ENCODE assay signal across 20 cellular contexts in the genomic region with DNA sequence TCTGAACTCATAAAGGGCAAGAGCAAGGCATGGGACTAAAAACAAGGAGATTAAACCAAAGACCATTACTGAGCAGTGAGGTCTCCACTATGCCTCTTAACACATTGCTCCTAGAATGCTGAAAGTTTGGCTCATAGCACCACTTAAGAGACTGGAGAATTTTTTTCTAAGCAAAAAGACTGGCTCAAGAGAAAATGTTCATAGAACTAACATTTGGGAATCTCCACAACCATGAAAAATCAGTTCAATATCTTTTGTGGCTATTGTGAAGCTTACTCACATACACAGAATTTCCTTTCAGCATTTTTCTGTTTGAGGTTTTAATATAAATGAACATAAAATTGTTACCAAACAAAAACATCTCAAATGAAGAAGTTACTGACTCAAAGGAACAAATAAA.
A peak's percentile ranks its signal among the peaks of the same experiment; 100 is the strongest.
DNase-seq lines count a peak whose midpoint lies in the region; ATAC-seq and TF ChIP-seq lines count a peak whose summit lies in the region.
"Had no signal": no experiment of that assay in that cellular context is flagged by ENCODE, and none has a peak within 500 bp of the region (broad histone marks: within the 10 kb centered on the region; RNA-seq: fewer than 3 reads in every experiment).

No MANE protein-coding gene starts in this region.

- in situ Hi-C loops in mammary epithelial cell (cut with MboI; ENCODE audit: low sequenced_read_pairs in 2 of 2): no loop called here

- no TSS peak for BruUV-seq in mammary epithelial cell (replicated peaks; lab: Mats Ljungman, UMichigan)

- TF ChIP-seq CTCF in choroid plexus epithelial cell (conservative IDR thresholded peaks at IDR 0.05; ENCODE audit: low read depth, low read length) (no peak), mammary epithelial cell (conservative IDR thresholded peaks at IDR 0.05 in 1 of 2, IDR thresholded peaks at IDR 0.05 in 1 of 2; ENCODE audit: extremely low read depth in 1 of 2, insufficient read depth in 1 of 2, low read depth in 1 of 2, low read length in 2 of 2) (no peak), left lung (IDR thresholded peaks at IDR 0.05) (no peak)

- no peak for ATAC-seq in left lung
- no peak for ATAC-seq in HG03520 (IDR thresholded peaks at IDR 0.05; ENCODE audit: unreplicated experiment)
- ATAC-seq: Panc1 had no signal

- H3K4me2 ChIP-seq in mammary epithelial cell (ENCODE audit: insufficient read depth, low read depth, low read length): no peak overlapping the region

- H3K4me1 ChIP-seq in mammary epithelial cell (ENCODE audit: insufficient read depth, low read length): no peaks in the 10 kb centered on the region
- no peaks in the 10 kb centered on the region for H3K4me1 ChIP-seq in left lung
- H3K4me1 ChIP-seq: BE2C, Caco-2, SJCRH30 had no signal

- H3K27ac ChIP-seq in mammary epithelial cell (ENCODE audit: insufficient read depth, low read depth, low read length) (no peak overlapping the region), left lung (no peak overlapping the region)
- H3K27ac ChIP-seq: SJCRH30 had no signal

- intact Hi-C loops in mammary epithelial cell (cut with micrococcal nuclease): no loop called here
- intact Hi-C loops in left lung (cut with DNase I): no loop called here

- H3K27me3 ChIP-seq in mammary epithelial cell (ENCODE audit: insufficient read depth, low read length) (no peaks in the 10 kb centered on the region), left lung (no peaks in the 10 kb centered on the region)
- H3K27me3 ChIP-seq: BE2C, SJCRH30 had no signal

- DNase-seq in EH (ENCODE audit: low read depth): peak; percentile 30
- DNase-seq in LHCN-M2 (ENCODE audit: low read depth): peak; percentile 1
- DNase-seq in choroid plexus epithelial cell (ENCODE audit: low read depth): peak; percentile 5
- peak; percentile 3 for DNase-seq in foreskin melanocyte
- no peak for DNase-seq in mammary epithelial cell
- no peak for DNase-seq in left lung
- no peak for DNase-seq in middle frontal gyrus (ENCODE audit: extremely low spot score, low spot score)
- DNase-seq: BE2C; Caco-2; CD4-positive, alpha-beta T cell; DMS153; NCI-H1105; NCI-H2081; NCI-H2171 treated with DMSO at 0.1 percent for 48 hours; NCI-H446; NCI-H69; SJCRH30 had no signal

- CTCF ChIA-PET in mammary epithelial cell (lab: Charles Lee; ENCODE audit: low non-redundant PET): no interaction called here

- H3K79me2 ChIP-seq in mammary epithelial cell (ENCODE audit: insufficient read depth, low read length): no peaks in the 10 kb centered on the region

- H3K9ac ChIP-seq in mammary epithelial cell (ENCODE audit: insufficient read depth, low read length): no peak overlapping the region

- H2AFZ ChIP-seq in mammary epithelial cell (ENCODE audit: low read depth, low read length): no peak overlapping the region

- dilution Hi-C loops in mammary epithelial cell (cut with HindIII; ENCODE audit: low sequenced_read_pairs): no loop called here

- H4K20me1 ChIP-seq in mammary epithelial cell (ENCODE audit: insufficient read depth, low read length): no peaks in the 10 kb centered on the region

- no peaks in the 10 kb centered on the region for H3K36me3 ChIP-seq in mammary epithelial cell (ENCODE audit: insufficient read depth, low read length)
- H3K36me3 ChIP-seq in left lung: no peaks in the 10 kb centered on the region
- H3K36me3 ChIP-seq: BE2C, HAP-1, SJCRH30 had no signal

- no peak overlapping the region for H3K4me3 ChIP-seq in choroid plexus epithelial cell (ENCODE audit: low read depth, low read length)
- H3K4me3 ChIP-seq in mammary epithelial cell (replicated peaks in 1 of 3; ENCODE audit: insufficient read depth in 1 of 3, low read depth in 2 of 3, low read length in 3 of 3): no peak overlapping the region
- H3K4me3 ChIP-seq in left lung: no peak overlapping the region
- H3K4me3 ChIP-seq: HAP-1, SJCRH30 had no signal

- H3K9me3 ChIP-seq in mammary epithelial cell (replicated peaks; ENCODE audit: insufficient read depth, low read length): no peaks in the 10 kb centered on the region
- no peaks in the 10 kb centered on the region for H3K9me3 ChIP-seq in left lung
- H3K9me3 ChIP-seq: BE2C, Caco-2, HAP-1, SJCRH30 had no signal

Comparison
In these comparisons a context has a peak if more than half of its experiments do, and no peak if none do; other contexts are left out.
1. DNase-seq: peak in EH (single experiment), LHCN-M2 (single experiment), choroid plexus epithelial cell (single experiment) and foreskin melanocyte (single experiment); none in mammary epithelial cell (single experiment), left lung (0 of 2) and middle frontal gyrus (single experiment).